In genomic region chr6:42877695-42878094, GRCh38 we compare ENCODE assay signal across 11 cellular contexts. TPM values are rescaled to one million over a fixed set of nuclear protein-coding genes. Genes with fewer than 3 reads are reported as not detected.
DNase-seq lines count a peak whose midpoint lies in the region; ATAC-seq and TF ChIP-seq lines count a peak whose summit lies in the region.
"Had no signal": no experiment of that assay in that cellular context is flagged by ENCODE, and none has a peak within 500 bp of the region (broad histone marks: within the 10 kb centered on the region; RNA-seq: fewer than 3 reads in every experiment).

No MANE protein-coding gene starts in this region.

- no peak for DNase-seq in GM23338 (ENCODE audit: low spot score)
- no peak for DNase-seq in activated naive CD8-positive, alpha-beta T cell treated with anti-CD3 and anti-CD28 coated beads for 36 hours
- no peak for DNase-seq in natural killer cell
- no peak for DNase-seq in NCI-H2081 (lab: John Stamatoyannopoulos, UW)
- DNase-seq in T-helper 9 cell = no peak
- no peak for DNase-seq in mucosa of descending colon
- DNase-seq in NCI-H2107 (lab: John Stamatoyannopoulos, UW) = no peak
- DNase-seq: activated CD8-positive, alpha-beta memory T cell treated with anti-CD3 and anti-CD28 coated beads, Interleukin-2, amount 50 U/mL, for 4 hours had no signal

- peaks cover 8% of the 10 kb centered on the region; the same call in 1 of the 2 replicates for H4K20me1 ChIP-seq in GM23338 (replicated peaks; ENCODE audit: insufficient read depth)

- peaks cover 6% of the 10 kb centered on the region for H3K27me3 Mint-ChIP-seq in GM23338 (ENCODE audit: insufficient read depth, low read depth, poor library complexity)
- no peaks in the 10 kb centered on the region for H3K27me3 Mint-ChIP-seq in activated naive CD8-positive, alpha-beta T cell treated with anti-CD3 and anti-CD28 coated beads for 36 hours
- H3K27me3 Mint-ChIP-seq in natural killer cell (ENCODE audit: low read depth in 2 of 2) = no peaks in the 10 kb centered on the region

- no peaks in the 10 kb centered on the region; the same call in 2 of the 3 replicates for H3K4me1 Mint-ChIP-seq in GM23338
- peaks cover 9% of the 10 kb centered on the region for H3K4me1 Mint-ChIP-seq in activated naive CD8-positive, alpha-beta T cell treated with anti-CD3 and anti-CD28 coated beads for 36 hours
- H3K4me1 Mint-ChIP-seq in natural killer cell = peaks cover 19 to 22% of the 10 kb centered on the region in 2 donors

- intact Hi-C loops in natural killer cell (cut with micrococcal nuclease) = loop anchor here (1.0 to 2.0 kb wide), 4 partner anchors 93 to 216 kb away; partner anchors contain the start of gene TBCC
- intact Hi-C loops in mucosa of descending colon (cut with DNase I, micrococcal nuclease) = loop anchor here (5.0 kb wide), 1 partner anchor 215 kb away; no protein-coding TSS in a partner anchor

- H3K79me2 ChIP-seq in GM23338 (replicated peaks; ENCODE audit: insufficient read depth) = peaks cover 28% of the 10 kb centered on the region

- no peak overlapping the region for H3K27ac Mint-ChIP-seq in GM23338
- H3K27ac Mint-ChIP-seq in activated naive CD8-positive, alpha-beta T cell treated with anti-CD3 and anti-CD28 coated beads for 36 hours = no peak overlapping the region
- H3K27ac Mint-ChIP-seq in natural killer cell = no peak overlapping the region

- ATAC-seq in GM23338 (no peak), natural killer cell (no peak), mucosa of descending colon (no peak)

- H3K36me3 ChIP-seq in GM23338 (ENCODE audit: insufficient read depth) (peaks cover 20% of the 10 kb centered on the region), mucosa of descending colon (ENCODE audit: low read depth) (no peaks in the 10 kb centered on the region)

- H3K4me1 ChIP-seq in GM23338 (ENCODE audit: insufficient read depth) = peaks cover 9% of the 10 kb centered on the region
- H3K4me1 ChIP-seq in mucosa of descending colon (ENCODE audit: low read depth) = peaks cover 14% of the 10 kb centered on the region

- H3K27ac ChIP-seq in 22Rv1 (peak overlapping the region; percentile 35; the same call in 1 of the 2 replicates), GM23338 (ENCODE audit: low read depth) (no peak overlapping the region)

- TF ChIP-seq CTCF in 22Rv1 (IDR thresholded peaks at IDR 0.05) = no peak
- TF ChIP-seq CTCF in GM23338 (conservative IDR thresholded peaks at IDR 0.05; ENCODE audit: low read depth in 2 of 2) = no peak
- no peak for TF ChIP-seq CTCF in natural killer cell (IDR thresholded peaks at IDR 0.05)
- no peak for TF ChIP-seq CTCF in mucosa of descending colon (IDR thresholded peaks at IDR 0.05)

- H3K9me3 Mint-ChIP-seq in GM23338 = no peaks in the 10 kb centered on the region; the same call in 2 of the 3 replicates
- no peaks in the 10 kb centered on the region for H3K9me3 Mint-ChIP-seq in activated naive CD8-positive, alpha-beta T cell treated with anti-CD3 and anti-CD28 coated beads for 36 hours
- no peaks in the 10 kb centered on the region for H3K9me3 Mint-ChIP-seq in natural killer cell

- no peaks in the 10 kb centered on the region for H3K9me2 ChIP-seq in GM23338 (ENCODE audit: insufficient read depth)

- H3K4me2 ChIP-seq in GM23338 = no peak overlapping the region

- H3F3A ChIP-seq in GM23338 (replicated peaks; ENCODE audit: low read depth) = peaks cover 4% of the 10 kb centered on the region; the same call in 1 of the 2 replicates

- peaks cover 23% of the 10 kb centered on the region; the same call in 2 of the 3 replicates for H3K36me3 Mint-ChIP-seq in GM23338 (ENCODE audit: low read depth)
- peaks cover 16% of the 10 kb centered on the region for H3K36me3 Mint-ChIP-seq in activated naive CD8-positive, alpha-beta T cell treated with anti-CD3 and anti-CD28 coated beads for 36 hours
- no peaks in the 10 kb centered on the region for H3K36me3 Mint-ChIP-seq in natural killer cell

- peak overlapping the region; percentile 43; the same call in 1 of the 3 replicates for H3K4me3 Mint-ChIP-seq in GM23338
- H3K4me3 Mint-ChIP-seq in activated naive CD8-positive, alpha-beta T cell treated with anti-CD3 and anti-CD28 coated beads for 36 hours = peak overlapping the region; percentile 45
- peak overlapping the region; percentile 55 for H3K4me3 Mint-ChIP-seq in natural killer cell

- H3K4me3 ChIP-seq in GM23338 (no peak overlapping the region), mucosa of descending colon (no peak overlapping the region)
- H3K4me3 ChIP-seq: BLaER1 treated with 17β-estradiol and CSF1 and Interleukin-3, amounts not matched to agents 10 nM and 100 nM had no signal

- H3K9me3 ChIP-seq in mucosa of descending colon = no peaks in the 10 kb centered on the region
- H3K9me3 ChIP-seq: BLaER1 treated with 17β-estradiol and CSF1 and Interleukin-3, amounts not matched to agents 10 nM and 100 nM had no signal

- H3K27me3 ChIP-seq in GM23338 (ENCODE audit: insufficient read depth) = no peaks in the 10 kb centered on the region
- H3K27me3 ChIP-seq: BLaER1 treated with 17β-estradiol and CSF1 and Interleukin-3, amounts not matched to agents 10 nM and 100 nM had no signal

- no peak overlapping the region for H2AFZ ChIP-seq in GM23338

TF ChIP-seq in GM23338, 12 proteins besides CTCF, POLR2A, EP300 and RAD21:
- TF ChIP-seq ZNF114 (CRISPR knock-in tag; IDR thresholded peaks at IDR 0.05) = no peak
- TF ChIP-seq STAT1 (IDR thresholded peaks at IDR 0.05; ENCODE audit: unreplicated experiment) = no peak
- no peak for TF ChIP-seq EZH2phosphoT487 (IDR thresholded peaks at IDR 0.05; ENCODE audit: unreplicated experiment)
TF ChIP-seq in GM23338: peak in this region for 0.

RNA-seq across cellular contexts. Expression of gene RPL7L1, which starts 1.7 kb away (rescaled TPM):
- total RNA-seq in GM23338 (2014; rRNA removed; shearing (Covaris generic)) = 109 and 124 TPM in 2 replicates
- polyA plus RNA-seq in GM23338 (2016; fragmentation: Nextera tagmentation; extraction: Ambion mirVana) = 82.1 and 86.9 TPM in 2 replicates
- 100 to 1,000 TPM; 193 to 200 TPM for total RNA-seq in activated naive CD8-positive, alpha-beta T cell treated with anti-CD3 and anti-CD28 coated beads for 36 hours
- total RNA-seq in natural killer cell (10 to 100 TPM; 66.9 to 67.2 (median 66.9) TPM), mucosa of descending colon (10 to 100 TPM; 47.4 to 61.4 (median 53.7) TPM)

RNA-seq across cellular contexts. Expression of gene PTCRA, which starts 38.2 kb away (rescaled TPM):
- total RNA-seq in GM23338 (2014; rRNA removed; shearing (Covaris generic)) = not detected in 2 replicates
- 0.30 TPM in 1 of 2 replicates, not detected in the other for polyA plus RNA-seq in GM23338 (2016; fragmentation: Nextera tagmentation; extraction: Ambion mirVana)
- not detected for total RNA-seq in activated naive CD8-positive, alpha-beta T cell treated with anti-CD3 and anti-CD28 coated beads for 36 hours
- total RNA-seq in natural killer cell = 1 to 10 TPM in 2 of 3 donors, not detected in 1; 3.7 to 4.7 TPM
- total RNA-seq in mucosa of descending colon = not detected
- total RNA-seq: T-helper 2 cell treated with Interferon-gamma antibody and Interleukin-4, amounts not matched to agents 100 ng/mL and 5 ng/mL, for 36 hours had no signal

RNA-seq across cellular contexts. Expression of gene CNPY3, which starts 51.6 kb away (rescaled TPM):
- total RNA-seq in GM23338 (2014; rRNA removed; shearing (Covaris generic)) = 66.3 and 67.0 TPM in 2 replicates
- 68.5 and 74.5 TPM in 2 replicates for polyA plus RNA-seq in GM23338 (2016; fragmentation: Nextera tagmentation; extraction: Ambion mirVana)
- total RNA-seq in activated naive CD8-positive, alpha-beta T cell treated with anti-CD3 and anti-CD28 coated beads for 36 hours = 10 to 100 TPM; 53.6 to 55.7 TPM
- total RNA-seq in natural killer cell = 10 to 100 TPM; 52.4 to 71.2 (median 59.8) TPM
- 10 to 100 TPM; 18.4 to 30.5 (median 23.5) TPM for total RNA-seq in mucosa of descending colon
